In the genomic region with DNA sequence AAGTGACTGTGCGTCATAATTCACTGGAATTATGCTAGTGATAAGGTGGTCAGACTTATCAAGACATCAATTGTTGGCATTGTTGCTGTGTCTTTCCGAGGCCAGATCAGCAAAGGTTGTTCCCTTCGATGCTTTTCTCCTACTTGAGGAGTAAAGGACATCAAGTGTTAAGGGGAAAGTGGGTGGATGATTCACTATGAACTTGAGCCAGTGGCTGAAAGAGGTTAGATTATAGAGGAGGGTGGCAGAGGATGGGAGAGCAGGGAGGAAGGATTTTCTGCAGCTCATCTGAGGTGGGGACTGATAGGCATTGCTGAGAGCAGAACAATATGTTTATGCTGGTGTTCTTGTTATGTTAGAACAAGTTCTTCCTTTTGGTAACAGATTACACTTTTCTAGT, we compare ENCODE assay signal across 23 cellular contexts.
"Had no signal": no experiment of that assay in that cellular context is flagged by ENCODE, and none has a peak within 500 bp of the region (broad histone marks: within the 10 kb centered on the region; RNA-seq: fewer than 3 reads in every experiment).

No MANE protein-coding gene starts in this region.

- H3K9me3 Mint-ChIP-seq: activated CD4-positive, alpha-beta T cell treated with anti-CD3 and anti-CD28 coated beads, Interleukin-2, amount 10 ng/mL, durations not matched to agents 7 days and 5 days; activated T-cell treated with anti-CD3 and anti-CD28 coated beads, Interleukin-2, amount 50 U/mL, for 4 hours; nephron progenitor cell had no signal

- H3K4me1 ChIP-seq: gastrocnemius medialis had no signal

- H3K4me3 Mint-ChIP-seq: activated CD4-positive, alpha-beta T cell treated with anti-CD3 and anti-CD28 coated beads, Interleukin-2, amount 10 ng/mL, durations not matched to agents 7 days and 5 days; activated CD8-positive, alpha-beta T cell treated with anti-CD3 and anti-CD28 coated beads, Interleukin-2, amount 10 ng/mL, durations not matched to agents 7 days and 5 days; activated T-cell treated with anti-CD3 and anti-CD28 coated beads, Interleukin-2, amount 50 U/mL, for 4 hours; mesothelial cell of epicardium; nephron progenitor cell had no signal

- H3K27me3 ChIP-seq: ascending aorta, breast epithelium, dorsolateral prefrontal cortex, gastrocnemius medialis, right atrium auricular region, stomach, vagina had no signal

- H3K27ac ChIP-seq: ascending aorta, breast epithelium, dorsolateral prefrontal cortex, gastrocnemius medialis, right atrium auricular region, stomach, vagina had no signal

- ATAC-seq: activated CD4-positive, CD25-positive, alpha-beta regulatory T cell treated with anti-CD3 and anti-CD28 coated beads, Interleukin-2, amount 50 U/mL, for 24 hours; activated CD8-positive, alpha-beta T cell treated with anti-CD3 and anti-CD28 coated beads, Interleukin-2, amount 10 ng/mL, durations not matched to agents 7 days and 5 days; activated T-cell treated with anti-CD3 and anti-CD28 coated beads, Interleukin-2, amount 50 U/mL, for 4 hours; gastrocnemius medialis; left lobe of liver had no signal

- H3K27ac Mint-ChIP-seq: activated CD4-positive, alpha-beta T cell treated with anti-CD3 and anti-CD28 coated beads, Interleukin-2, amount 10 ng/mL, durations not matched to agents 7 days and 5 days; activated CD8-positive, alpha-beta T cell treated with anti-CD3 and anti-CD28 coated beads, Interleukin-2, amount 10 ng/mL, durations not matched to agents 7 days and 5 days; mesothelial cell of epicardium; nephron progenitor cell had no signal

- H3K9me3 ChIP-seq: ascending aorta, breast epithelium, gastrocnemius medialis, right atrium auricular region, stomach, vagina had no signal

- H3K4me3 ChIP-seq: ascending aorta, breast epithelium, dorsolateral prefrontal cortex, gastrocnemius medialis, lung, right atrium auricular region, stomach, vagina had no signal

- H3K36me3 ChIP-seq: ascending aorta, breast epithelium, gastrocnemius medialis, right atrium auricular region, stomach, vagina had no signal

- H3K4me1 Mint-ChIP-seq: nephron progenitor cell had no signal

- H3K36me3 Mint-ChIP-seq: mesothelial cell of epicardium had no signal

- DNase-seq: activated CD4-positive, alpha-beta T cell treated with anti-CD3 and anti-CD28 coated beads, Interleukin-2, amount 10 ng/mL, durations not matched to agents 7 days and 5 days; activated CD8-positive, alpha-beta T cell treated with anti-CD3 and anti-CD28 coated beads, Interleukin-2, amount 10 ng/mL, durations not matched to agents 7 days and 5 days; activated effector memory CD4-positive, alpha-beta T cell treated with Interleukin-2 at 50 U/mL for 16 hours; activated naive CD4-positive, alpha-beta T cell treated with anti-CD3 and anti-CD28 coated beads, Interleukin-2, amount 50 U/mL, for 16 hours; activated T-cell treated with anti-CD3 and anti-CD28 coated beads, Interleukin-2, amount 50 U/mL, for 4 hours; dorsolateral prefrontal cortex; gastrocnemius medialis; head of caudate nucleus; kidney; nephron progenitor cell; nucleus accumbens; small intestine; stimulated activated CD4-positive, alpha-beta T cell treated with anti-CD3 and anti-CD28 coated beads, Interleukin-4, amount 100 ng/mL, for 1 hour; stomach; trophoblast cell had no signal
